ENCODE assay signal across 15 cellular contexts in genomic region chr20:56443654-56444540, GRCh38. TPM values are rescaled to one million over a fixed set of nuclear protein-coding genes. Genes with fewer than 3 reads are reported as not detected.
DNase-seq lines count a peak whose midpoint lies in the region; TF ChIP-seq lines count a peak whose summit lies in the region.
"Had no signal": no experiment of that assay in that cellular context is flagged by ENCODE, and none has a peak within 500 bp of the region (broad histone marks: within the 10 kb centered on the region; RNA-seq: fewer than 3 reads in every experiment).

No MANE protein-coding gene starts in this region.

- H3K27me3 ChIP-seq in sigmoid colon: no peaks in the 10 kb centered on the region
- no peaks in the 10 kb centered on the region for H3K27me3 ChIP-seq in effector memory CD4-positive, alpha-beta T cell (replicated peaks; ENCODE audit: control insufficient read depth, insufficient read depth, low read length, poor library complexity, severe bottlenecking)
- H3K27me3 ChIP-seq: body of pancreas, pancreas, suprapubic skin had no signal

- intact Hi-C loops in head of caudate nucleus (cut with DNase I) (no loop called here), sigmoid colon (cut with DNase I) (no loop called here)

- no peak for TF ChIP-seq CTCF in WI38 (IDR thresholded peaks at IDR 0.05; ENCODE audit: low read depth, low read length)
- TF ChIP-seq CTCF in sigmoid colon (IDR thresholded peaks at IDR 0.05): peak in 1 of 4 experiments; percentile 5

- H3K9me3 ChIP-seq in sigmoid colon: no peaks in the 10 kb centered on the region
- H3K9me3 ChIP-seq in effector memory CD4-positive, alpha-beta T cell (ENCODE audit: control insufficient read depth, low read length): no peaks in the 10 kb centered on the region
- H3K9me3 ChIP-seq: body of pancreas, pancreas, suprapubic skin had no signal

- no peak for TF ChIP-seq EP300 in sigmoid colon (IDR thresholded peaks at IDR 0.05)

- no peaks in the 10 kb centered on the region for H3K36me3 ChIP-seq in sigmoid colon
- peaks cover 9% of the 10 kb centered on the region for H3K36me3 ChIP-seq in effector memory CD4-positive, alpha-beta T cell (ENCODE audit: control insufficient read depth, insufficient read depth, low read length)
- H3K36me3 ChIP-seq: pancreas, suprapubic skin had no signal

- peak overlapping the region in 3 of 4 donors; percentile 18 to 53 (median 32) for H3K27ac ChIP-seq in sigmoid colon
- H3K27ac ChIP-seq in effector memory CD4-positive, alpha-beta T cell (ENCODE audit: insufficient read depth, low read length, poor library complexity, severe bottlenecking): no peak overlapping the region
- H3K27ac ChIP-seq: body of pancreas, pancreas, suprapubic skin had no signal

- peak; percentile 58 for DNase-seq in activated effector memory CD4-positive, alpha-beta T cell treated with anti-CD3 and anti-CD28 coated beads, Interleukin-2, amount 50 U/mL, for 16 hours
- no peak for DNase-seq in activated effector memory CD4-positive, alpha-beta T cell treated with Interleukin-2 at 50 U/mL for 16 hours
- DNase-seq in head of caudate nucleus (peak in 27 of 42 donors; percentile 15 to 67 (median 37)), sigmoid colon (peak; percentile 67), NCI-H187 (lab: John Stamatoyannopoulos, UW) (no peak), NCI-H774 (lab: John Stamatoyannopoulos, UW) (no peak)
- no peak for DNase-seq in effector memory CD4-positive, alpha-beta T cell
- DNase-seq: activated CD4-positive, alpha-beta T cell treated with anti-CD3 and anti-CD28 coated beads, Interleukin-2, amount 50 U/mL, for 48 hours; AML-193; body of pancreas; NCI-H510A; pancreas had no signal

- H3K4me3 ChIP-seq in WI38 (ENCODE audit: low read depth, low read length) (peak overlapping the region; percentile 15; the same call in 1 of the 2 replicates), sigmoid colon (no peak overlapping the region)
- no peak overlapping the region for H3K4me3 ChIP-seq in effector memory CD4-positive, alpha-beta T cell (ENCODE audit: insufficient read depth, low read depth, low read length, poor library complexity, severe bottlenecking)
- H3K4me3 ChIP-seq: body of pancreas, pancreas, suprapubic skin had no signal

- no peak for TF ChIP-seq POLR2A in sigmoid colon (IDR thresholded peaks at IDR 0.05)

- H3K4me1 ChIP-seq in sigmoid colon: peaks cover 0 to 10% (median 0%) of the 10 kb centered on the region in 4 donors
- H3K4me1 ChIP-seq in effector memory CD4-positive, alpha-beta T cell (ENCODE audit: control insufficient read depth, insufficient read depth, low read length, poor library complexity, severe bottlenecking): peaks cover 16% of the 10 kb centered on the region
- H3K4me1 ChIP-seq: body of pancreas, pancreas had no signal

- WGBS in sigmoid colon, 2 donors: 54 to 70% methylated on average over 27 of the region's 27 CpGs

RNA-seq across cellular contexts. Expression of gene RTF2, which starts 24.5 kb away (rescaled TPM):
- 10 to 100 TPM; 47.6 to 62.4 (median 57.1) TPM for total RNA-seq in sigmoid colon
- polyA plus RNA-seq in sigmoid colon: 10 to 100 TPM; 71.5 to 84.6 (median 75.4) TPM

RNA-seq across cellular contexts. Expression of gene CASS4, which starts 31.8 kb away (rescaled TPM):
- 1 to 10 TPM; 1.2 to 2.9 (median 1.7) TPM for total RNA-seq in sigmoid colon
- polyA plus RNA-seq in sigmoid colon: 1 to 10 TPM in 1 of 3 donors, under 1 TPM in 2; 0.46 to 2.7 (median 0.60) TPM
- total RNA-seq: kidney epithelial cell had no signal

RNA-seq across cellular contexts. Expression of gene CSTF1, which starts 51.5 kb away (rescaled TPM):
- 10 to 100 TPM; 14.9 to 24.6 (median 19.5) TPM for total RNA-seq in sigmoid colon
- polyA plus RNA-seq in sigmoid colon: 10 to 100 TPM in 1 of 3 donors, 1 to 10 TPM in 2; 7.2 to 14.4 (median 8.8) TPM

RNA-seq across cellular contexts. Expression of gene AURKA, which starts 51.9 kb away (rescaled TPM):
- total RNA-seq in sigmoid colon: 1 to 10 TPM; 1.2 to 3.0 (median 1.7) TPM
- 10 to 100 TPM in 2 of 3 donors, 1 to 10 TPM in 1; 4.8 to 25.1 (median 22.2) TPM for polyA plus RNA-seq in sigmoid colon

Comparison
In these comparisons a context has a peak if more than half of its experiments do, and no peak if none do; other contexts are left out.
1. DNase-seq: peak in activated effector memory CD4-positive, alpha-beta T cell treated with anti-CD3 and anti-CD28 coated beads, Interleukin-2, amount 50 U/mL, for 16 hours (single experiment), head of caudate nucleus (27 of 42) and sigmoid colon (single experiment); none in activated effector memory CD4-positive, alpha-beta T cell treated with Interleukin-2 at 50 U/mL for 16 hours (single experiment), NCI-H187 (0 of 2), NCI-H774 (single experiment) and effector memory CD4-positive, alpha-beta T cell (0 of 3).